1 cellular context compared by ENCODE assay signal in the genomic region with DNA sequence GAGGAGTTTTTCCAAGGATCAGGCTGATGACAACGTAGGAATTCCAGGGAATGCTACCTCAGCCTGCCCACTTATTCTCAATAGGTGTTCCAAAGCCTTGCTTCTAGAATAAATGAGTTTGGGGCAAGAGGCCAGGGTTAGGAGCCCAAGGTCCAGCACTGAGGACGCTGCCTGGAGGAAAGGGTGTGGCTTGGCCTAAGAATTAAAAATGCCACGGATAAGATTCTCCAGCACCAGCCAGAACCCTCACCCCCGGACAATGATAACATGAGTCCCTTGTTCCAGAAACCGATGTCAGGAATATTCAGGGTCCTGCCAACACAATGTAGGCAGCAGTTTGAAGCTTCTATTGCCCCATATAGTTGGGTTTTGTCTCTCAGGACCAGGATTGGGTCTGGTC.
TF ChIP-seq lines count a peak whose summit lies in the region.

No MANE protein-coding gene starts in this region.

TF ChIP-seq in WTC11, 78 proteins besides CTCF, POLR2A, EP300 and RAD21 (continued from another document):
- TF ChIP-seq, protein P1, sequence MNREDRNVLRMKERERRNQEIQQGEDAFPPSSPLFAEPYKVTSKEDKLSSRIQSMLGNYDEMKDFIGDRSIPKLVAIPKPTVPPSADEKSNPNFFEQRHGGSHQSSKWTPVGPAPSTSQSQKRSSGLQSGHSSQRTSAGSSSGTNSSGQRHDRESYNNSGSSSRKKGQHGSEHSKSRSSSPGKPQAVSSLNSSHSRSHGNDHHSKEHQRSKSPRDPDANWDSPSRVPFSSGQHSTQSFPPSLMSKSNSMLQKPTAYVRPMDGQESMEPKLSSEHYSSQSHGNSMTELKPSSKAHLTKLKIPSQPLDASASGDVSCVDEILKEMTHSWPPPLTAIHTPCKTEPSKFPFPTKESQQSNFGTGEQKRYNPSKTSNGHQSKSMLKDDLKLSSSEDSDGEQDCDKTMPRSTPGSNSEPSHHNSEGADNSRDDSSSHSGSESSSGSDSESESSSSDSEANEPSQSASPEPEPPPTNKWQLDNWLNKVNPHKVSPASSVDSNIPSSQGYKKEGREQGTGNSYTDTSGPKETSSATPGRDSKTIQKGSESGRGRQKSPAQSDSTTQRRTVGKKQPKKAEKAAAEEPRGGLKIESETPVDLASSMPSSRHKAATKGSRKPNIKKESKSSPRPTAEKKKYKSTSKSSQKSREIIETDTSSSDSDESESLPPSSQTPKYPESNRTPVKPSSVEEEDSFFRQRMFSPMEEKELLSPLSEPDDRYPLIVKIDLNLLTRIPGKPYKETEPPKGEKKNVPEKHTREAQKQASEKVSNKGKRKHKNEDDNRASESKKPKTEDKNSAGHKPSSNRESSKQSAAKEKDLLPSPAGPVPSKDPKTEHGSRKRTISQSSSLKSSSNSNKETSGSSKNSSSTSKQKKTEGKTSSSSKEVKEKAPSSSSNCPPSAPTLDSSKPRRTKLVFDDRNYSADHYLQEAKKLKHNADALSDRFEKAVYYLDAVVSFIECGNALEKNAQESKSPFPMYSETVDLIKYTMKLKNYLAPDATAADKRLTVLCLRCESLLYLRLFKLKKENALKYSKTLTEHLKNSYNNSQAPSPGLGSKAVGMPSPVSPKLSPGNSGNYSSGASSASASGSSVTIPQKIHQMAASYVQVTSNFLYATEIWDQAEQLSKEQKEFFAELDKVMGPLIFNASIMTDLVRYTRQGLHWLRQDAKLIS (CRISPR knock-in tag; IDR thresholded peaks at IDR 0.05; ENCODE audit: borderline replicate concordance), result no peak
- TF ChIP-seq, protein P2, sequence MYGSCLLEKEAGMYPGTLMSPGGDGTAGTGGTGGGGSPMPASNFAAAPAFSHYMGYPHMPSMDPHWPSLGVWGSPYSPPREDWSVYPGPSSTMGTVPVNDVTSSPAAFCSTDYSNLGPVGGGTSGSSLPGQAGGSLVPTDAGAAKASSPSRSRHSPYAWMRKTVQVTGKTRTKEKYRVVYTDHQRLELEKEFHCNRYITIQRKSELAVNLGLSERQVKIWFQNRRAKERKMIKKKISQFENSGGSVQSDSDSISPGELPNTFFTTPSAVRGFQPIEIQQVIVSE (CRISPR knock-in tag; IDR thresholded peaks at IDR 0.05; ENCODE audit: borderline replicate concordance), result no peak
- TF ChIP-seq JUN (CRISPR knock-in tag; IDR thresholded peaks at IDR 0.05) (no peak), ZBTB21 (CRISPR knock-in tag; IDR thresholded peaks at IDR 0.05; ENCODE audit: borderline replicate concordance) (no peak), ZNF263 (CRISPR knock-in tag; IDR thresholded peaks at IDR 0.05; ENCODE audit: low read depth) (no peak), FOXJ3 (CRISPR knock-in tag; IDR thresholded peaks at IDR 0.05; ENCODE audit: borderline replicate concordance) (no peak), NFE2L1 (CRISPR knock-in tag; IDR thresholded peaks at IDR 0.05) (no peak)
